In genomic region chr2:42328148-42328833, GRCh38 we compare ENCODE assay signal across 8 cellular contexts. TPM values are rescaled to one million over a fixed set of nuclear protein-coding genes. Genes with fewer than 3 reads are reported as not detected.
DNase-seq lines count a peak whose midpoint lies in the region; ATAC-seq, FAIRE-seq and TF ChIP-seq lines count a peak whose summit lies in the region.

No MANE protein-coding gene starts in this region.

- intact Hi-C loops in left colon (cut with DNase I, micrococcal nuclease): loop anchor here in 1 of 2 donors (2.0 kb wide), 1 partner anchor 235 kb away; no protein-coding TSS in a partner anchor

- no peak for TF ChIP-seq POLR2A in GM12891 (IDR thresholded peaks at IDR 0.05; ENCODE audit: low read depth, low read length)

- FAIRE-seq in GM12891 (lab: Jason Lieb, UNC): no peak

- no peak overlapping the region for H3K27ac ChIP-seq in WERI-Rb-1

- H3K27me3 ChIP-seq in WERI-Rb-1 (ENCODE audit: insufficient read depth, low read depth, severe bottlenecking): no peaks in the 10 kb centered on the region

- DNase-seq in NCI-H146 (lab: John Stamatoyannopoulos, UW) (peak; percentile 14), NCI-H146 treated with DMSO at 0.1 percent for 48 hours (lab: John Stamatoyannopoulos, UW; ENCODE audit: unreplicated experiment) (no peak), Kasumi-1 (lab: John Stamatoyannopoulos, UW) (peak; percentile 56 to 69), WERI-Rb-1 (no peak), left colon (no peak), GM12891 (ENCODE audit: insufficient read length, low spot score) (no peak)

- H3K9me3 ChIP-seq in WERI-Rb-1 (ENCODE audit: severe bottlenecking): no peaks in the 10 kb centered on the region

- peaks cover 52% of the 10 kb centered on the region for H3K36me3 ChIP-seq in WERI-Rb-1

- no peak overlapping the region for H3K4me3 ChIP-seq in WERI-Rb-1 (ENCODE audit: low read depth, low read length)

- peak; percentile 18; the same call in 1 of the 2 replicates for TF ChIP-seq CTCF in WERI-Rb-1 (IDR thresholded peaks at IDR 0.05; ENCODE audit: low read depth, low read length)

- ATAC-seq in left colon (peak; percentile 28), GM19035 (IDR thresholded peaks at IDR 0.05; ENCODE audit: unreplicated experiment) (no peak), HG03442 (IDR thresholded peaks at IDR 0.05; ENCODE audit: unreplicated experiment) (no peak)

TF ChIP-seq in GM12891, 5 proteins besides CTCF, POLR2A, EP300 and RAD21:
- TF ChIP-seq POLR2AphosphoS5 (IDR thresholded peaks at IDR 0.05; ENCODE audit: low read depth, low read length) (no peak), PAX5 (IDR thresholded peaks at IDR 0.05; ENCODE audit: insufficient read depth, low read length, severe bottlenecking) (no peak), SPI1 (IDR thresholded peaks at IDR 0.05; ENCODE audit: low read depth, low read length) (no peak), POU2F2 (IDR thresholded peaks at IDR 0.05; ENCODE audit: low read depth, low read length) (no peak), TAF1 (IDR thresholded peaks at IDR 0.05; ENCODE audit: low read depth, low read length) (no peak)

RNA-seq across cellular contexts. Expression of gene COX7A2L, which starts 32.7 kb away (rescaled TPM):
- 100 to 1,000 TPM in 1 of 2 donors, 10 to 100 TPM in 1; 97.2 to 111 TPM for total RNA-seq in left colon
- 165 TPM for polyA plus RNA-seq in GM12891 (2012; ENCODE audit: low read depth, missing spikeins)

Comparison
In these comparisons a context has a peak if more than half of its experiments do, and no peak if none do; other contexts are left out.
1. DNase-seq: peak in NCI-H146 (single experiment) and Kasumi-1 (2 of 2); none in NCI-H146 treated with DMSO at 0.1 percent for 48 hours (single experiment), WERI-Rb-1 (single experiment), left colon (0 of 2) and GM12891 (single experiment).